ENCODE assay signal across 10 cellular contexts in genomic region chr16:89345663-89346150, GRCh38.
DNase-seq lines count a peak whose midpoint lies in the region; ATAC-seq and TF ChIP-seq lines count a peak whose summit lies in the region.
"Had no signal": no experiment of that assay in that cellular context is flagged by ENCODE, and none has a peak within 500 bp of the region (broad histone marks: within the 10 kb centered on the region; RNA-seq: fewer than 3 reads in every experiment).

No MANE protein-coding gene starts in this region.

- no peak overlapping the region for H3K4me2 ChIP-seq in mesenchymal stem cell (ENCODE audit: low read length, poor library complexity, severe bottlenecking)

- H3K23ac ChIP-seq in mesenchymal stem cell (ENCODE audit: low read length in 2 of 2) = no peak overlapping the region

- no peak overlapping the region for H2AK5ac ChIP-seq in mesenchymal stem cell (ENCODE audit: low read length, severe bottlenecking)

- no peak overlapping the region for H4K8ac ChIP-seq in mesenchymal stem cell (ENCODE audit: low read length)

- H3K27ac Mint-ChIP-seq in WTC11 = peak overlapping the region; percentile 55

- no peak overlapping the region for H4K91ac ChIP-seq in mesenchymal stem cell (ENCODE audit: low read length)

- WGBS in mesenchymal stem cell = 82% methylated on average over 9 of the region's 9 CpGs

- H3K4ac ChIP-seq in mesenchymal stem cell (ENCODE audit: low read depth in 1 of 2, low read length in 2 of 2) = no peak overlapping the region

- no peak overlapping the region for H3K18ac ChIP-seq in mesenchymal stem cell (ENCODE audit: low read depth in 1 of 2, low read length in 2 of 2)

- no peak overlapping the region for H2BK15ac ChIP-seq in mesenchymal stem cell (ENCODE audit: low read depth, poor library complexity, severe bottlenecking)

- 0 out of 2 replicates have a peak overlapping the region, but pooled peaks have one; percentile 0 for H3K4me3 Mint-ChIP-seq in WTC11

- H3K27me3 ChIP-seq in mesenchymal stem cell (ENCODE audit: control insufficient read depth in 1 of 2, insufficient read depth in 1 of 2, low read length in 2 of 2) = no peaks in the 10 kb centered on the region
- H3K27me3 ChIP-seq: testis had no signal

- no peak overlapping the region for H3K14ac ChIP-seq in mesenchymal stem cell (ENCODE audit: low read length in 2 of 2)

- peaks cover 38% of the 10 kb centered on the region for H3K4me1 ChIP-seq in mesenchymal stem cell (ENCODE audit: control insufficient read depth, insufficient read depth, low read depth, low read length)

- CTCF ChIA-PET in WTC11 (lab: Charles Lee) = interaction anchor here (0.6 to 3.1 kb wide), 4 partner anchors 11 to 146 kb away, joined by 4 to 12 read pairs (median 6); no protein-coding TSS in a partner anchor

- peak overlapping the region; percentile 14 for H3K9ac ChIP-seq in mesenchymal stem cell (ENCODE audit: low read length)

- H3K9me3 ChIP-seq in mesenchymal stem cell (ENCODE audit: control insufficient read depth, low read length) = no peaks in the 10 kb centered on the region
- H3K9me3 ChIP-seq: testis had no signal

- TF ChIP-seq CTCF in 22Rv1 (IDR thresholded peaks at IDR 0.05) (no peak), WTC11 (IDR thresholded peaks at IDR 0.05) (no peak)

- POLR2A ChIA-PET in WTC11 (lab: Charles Lee) = interaction anchor here (0.6 kb wide), 1 partner anchor 1260 kb away, joined by 4 read pairs; no protein-coding TSS in a partner anchor

- no peaks in the 10 kb centered on the region for H3K27me3 Mint-ChIP-seq in WTC11 (ENCODE audit: low read depth)

- no peaks in the 10 kb centered on the region for H3K9me3 Mint-ChIP-seq in WTC11

- H2BK12ac ChIP-seq in mesenchymal stem cell (ENCODE audit: low read length in 2 of 2) = no peak overlapping the region

- H3K36me3 ChIP-seq in mesenchymal stem cell (ENCODE audit: control insufficient read depth in 1 of 2, insufficient read depth in 2 of 2, low read depth in 1 of 2, low read length in 2 of 2) = peaks cover 5 to 9% of the 10 kb centered on the region in 2 experiments

- H2BK5ac ChIP-seq in mesenchymal stem cell (ENCODE audit: low read depth, low read length, poor library complexity, severe bottlenecking) = no peak overlapping the region

- peaks cover 3% of the 10 kb centered on the region for H3K79me1 ChIP-seq in mesenchymal stem cell (replicated peaks; ENCODE audit: low read length, poor library complexity, severe bottlenecking)

- peaks cover 58% of the 10 kb centered on the region for H3K4me1 Mint-ChIP-seq in WTC11

- peak overlapping the region; percentile 55 for H3K27ac ChIP-seq in 22Rv1
- H3K27ac ChIP-seq in mesenchymal stem cell (ENCODE audit: low read length, poor library complexity, severe bottlenecking) = no peak overlapping the region
- H3K27ac ChIP-seq: testis had no signal

- no peak overlapping the region for H2BK120ac ChIP-seq in mesenchymal stem cell (ENCODE audit: low read depth, low read length)

- DNase-seq in DMS53 (lab: John Stamatoyannopoulos, UW) = peak; percentile 87
- no peak for DNase-seq in WTC11 (ENCODE audit: low spot score)
- no peak for DNase-seq in mesenchymal stem cell
- DNase-seq in nucleus accumbens (lab: John Stamatoyannopoulos, UW) = no peak
- no peak for DNase-seq in SW 1271 (lab: John Stamatoyannopoulos, UW)
- no peak for DNase-seq in HuH-7.5 (ENCODE audit: low spot score)
- DNase-seq: stimulated activated CD4-positive, alpha-beta T cell treated with anti-CD3 and anti-CD28 coated beads, Interleukin-2, amount 100 ng/mL, for 48 hours; testis had no signal

- no peak overlapping the region for H2AFZ ChIP-seq in mesenchymal stem cell (ENCODE audit: low read depth, low read length)

- ATAC-seq in WTC11 (no peak), GM21619 (IDR thresholded peaks at IDR 0.05; ENCODE audit: unreplicated experiment) (no peak)

- no peaks in the 10 kb centered on the region for H3K36me3 Mint-ChIP-seq in WTC11

- peak overlapping the region in 1 of 2 experiments; percentile 12 for H3K4me3 ChIP-seq in mesenchymal stem cell (ENCODE audit: insufficient read depth in 1 of 2, low read depth in 1 of 2, low read length in 2 of 2)
- H3K4me3 ChIP-seq: testis had no signal

TF ChIP-seq in WTC11, 78 proteins besides CTCF, POLR2A, EP300 and RAD21 (continues in another document):
- TF ChIP-seq AR (CRISPR knock-in tag; IDR thresholded peaks at IDR 0.05) (no peak), ZNF263 (CRISPR knock-in tag; IDR thresholded peaks at IDR 0.05; ENCODE audit: low read depth) (no peak), SMAD3 (CRISPR knock-in tag; IDR thresholded peaks at IDR 0.05; ENCODE audit: borderline replicate concordance) (no peak), ZMAT4 (CRISPR knock-in tag; IDR thresholded peaks at IDR 0.05) (no peak), TEAD1 (CRISPR knock-in tag; IDR thresholded peaks at IDR 0.05) (no peak), ZBTB21 (CRISPR knock-in tag; IDR thresholded peaks at IDR 0.05; ENCODE audit: borderline replicate concordance) (no peak), FOXJ3 (CRISPR knock-in tag; IDR thresholded peaks at IDR 0.05; ENCODE audit: borderline replicate concordance) (no peak), E2F1 (CRISPR knock-in tag; IDR thresholded peaks at IDR 0.05) (no peak), ATF3 (CRISPR knock-in tag; conservative IDR thresholded peaks at IDR 0.05) (no peak), ATF6 (CRISPR knock-in tag; IDR thresholded peaks at IDR 0.05) (no peak), ZNF121 (CRISPR knock-in tag; IDR thresholded peaks at IDR 0.05) (no peak), NR1H2 (CRISPR knock-in tag; IDR thresholded peaks at IDR 0.05) (no peak), E2F4 (CRISPR knock-in tag; IDR thresholded peaks at IDR 0.05; ENCODE audit: borderline replicate concordance, low read depth) (no peak), IRF2 (CRISPR knock-in tag; IDR thresholded peaks at IDR 0.05; ENCODE audit: borderline replicate concordance, low read depth) (no peak), EMX1 (CRISPR knock-in tag; IDR thresholded peaks at IDR 0.05) (no peak)
